In genomic region chr14:92380582-92380981, GRCh38 we compare ENCODE assay signal across 1 cellular context.
TF ChIP-seq lines count a peak whose summit lies in the region.

No MANE protein-coding gene starts in this region.

TF ChIP-seq in H1, 55 proteins besides CTCF, POLR2A, EP300 and RAD21:
- TF ChIP-seq MAX (IDR thresholded peaks at IDR 0.05) (no peak), NANOG (IDR thresholded peaks at IDR 0.05; ENCODE audit: insufficient read depth, low read depth, low read length, poor library complexity, severe bottlenecking) (no peak), BACH1 (IDR thresholded peaks at IDR 0.05; ENCODE audit: low read length) (no peak), SRF (IDR thresholded peaks at IDR 0.05; ENCODE audit: low read depth, low read length) (no peak), SUZ12 (IDR thresholded peaks at IDR 0.05; ENCODE audit: low read length) (no peak), KDM1A (IDR thresholded peaks at IDR 0.05; ENCODE audit: borderline replicate concordance, low read length) (no peak), USF2 (IDR thresholded peaks at IDR 0.05; ENCODE audit: low read length) (no peak), RXRA (IDR thresholded peaks at IDR 0.05; ENCODE audit: insufficient read depth, low read depth, low read length) (no peak), SIN3A (conservative IDR thresholded peaks at IDR 0.05 in 1 of 2, IDR thresholded peaks at IDR 0.05 in 1 of 2; ENCODE audit: low read depth in 1 of 2, low read length in 2 of 2) (no peak), YY1 (IDR thresholded peaks at IDR 0.05; ENCODE audit: low read depth, low read length) (no peak), SP1 (IDR thresholded peaks at IDR 0.05; ENCODE audit: low read depth, low read length) (no peak), JUND (IDR thresholded peaks at IDR 0.05; ENCODE audit: low read length) (no peak), CHD7 (IDR thresholded peaks at IDR 0.05; ENCODE audit: insufficient replicate concordance, low read length) (no peak), GTF2F1 (IDR thresholded peaks at IDR 0.05; ENCODE audit: borderline replicate concordance, low read depth, low read length) (no peak), KDM5A (IDR thresholded peaks at IDR 0.05; ENCODE audit: low read length) (no peak)
